ENCODE assay signal across 1 cellular context in genomic region chr11:57562596-57562995, GRCh38.
TF ChIP-seq lines count a peak whose summit lies in the region.

No MANE protein-coding gene starts in this region.

TF ChIP-seq in HepG2, 621 proteins besides CTCF, POLR2A, EP300 and RAD21:
- TF ChIP-seq STAG1 (CRISPR knock-in tag; IDR thresholded peaks at IDR 0.05) (peak; percentile 53), FLYWCH1 (CRISPR knock-in tag; IDR thresholded peaks at IDR 0.05) (no peak)
